ENCODE assay signal across 10 cellular contexts in the genomic region with DNA sequence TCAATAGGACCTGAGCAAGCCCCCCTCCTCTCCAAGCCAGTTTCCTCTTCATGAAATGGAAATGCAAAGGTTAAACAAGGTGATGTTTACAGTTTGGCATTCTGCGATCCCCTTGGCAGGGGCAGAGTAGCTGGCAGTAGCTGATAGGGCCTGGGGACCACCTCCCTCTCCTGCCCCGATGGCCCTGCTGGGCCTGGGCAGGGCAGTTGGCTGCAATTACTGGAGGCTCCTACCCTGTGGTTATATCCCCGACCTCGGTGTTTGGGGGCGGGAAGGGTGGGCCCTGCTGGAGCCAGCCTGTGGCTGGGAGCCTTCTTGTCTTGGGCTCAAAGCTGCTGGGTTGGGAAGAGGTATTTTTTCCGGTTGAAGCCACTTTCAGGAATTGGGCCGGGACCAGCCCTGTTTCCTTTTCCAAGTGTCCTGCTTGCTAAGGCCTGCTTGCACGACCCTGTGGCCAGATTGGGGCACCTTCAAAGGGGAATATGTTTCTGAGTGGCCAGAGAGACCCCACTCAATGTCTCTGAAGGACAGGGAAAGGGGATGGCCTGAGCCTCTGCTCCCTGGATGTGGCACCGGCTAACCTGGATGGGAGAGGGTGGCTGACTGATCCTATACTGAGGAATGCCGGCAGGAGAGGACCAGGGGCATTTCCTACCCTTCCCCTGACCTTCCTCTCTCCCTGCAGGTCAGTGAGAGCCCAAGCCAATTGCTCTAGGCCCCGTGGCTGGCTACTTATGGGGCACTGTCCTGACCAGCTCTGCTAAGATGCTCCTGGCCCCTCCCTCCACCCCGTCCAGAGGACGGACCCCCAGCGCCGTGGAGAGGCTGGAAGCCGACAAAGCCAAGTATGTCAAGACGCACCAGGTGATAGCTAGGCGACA. TPM values are rescaled to one million over a fixed set of nuclear protein-coding genes. Genes with fewer than 3 reads are reported as not detected.
A peak's percentile ranks its signal among the peaks of the same experiment; 100 is the strongest.
DNase-seq lines count a peak whose midpoint lies in the region; ATAC-seq and FAIRE-seq lines count a peak whose summit lies in the region.
"Had no signal": no experiment of that assay in that cellular context is flagged by ENCODE, and none has a peak within 500 bp of the region (broad histone marks: within the 10 kb centered on the region; RNA-seq: fewer than 3 reads in every experiment).

No MANE protein-coding gene starts in this region.

- FAIRE-seq in small intestine (lab: Jason Lieb, UNC), result no peak

- no peak overlapping the region for H3K27ac Mint-ChIP-seq in activated naive CD8-positive, alpha-beta T cell treated with anti-CD3 and anti-CD28 coated beads, Interleukin-2, amount 10 ng/mL, durations not matched to agents 7 days and 5 days
- no peak overlapping the region for H3K27ac Mint-ChIP-seq in activated naive CD8-positive, alpha-beta T cell treated with anti-CD3 and anti-CD28 coated beads for 36 hours
- H3K27ac Mint-ChIP-seq in naive thymus-derived CD8-positive, alpha-beta T cell, result no peak overlapping the region

- peaks cover 0 to 20% of the 10 kb centered on the region in 2 donors for H3K4me1 ChIP-seq in esophagus (ENCODE audit: control insufficient read depth in 2 of 2, insufficient read depth in 2 of 2, low read length in 1 of 2)
- H3K4me1 ChIP-seq in urinary bladder (ENCODE audit: insufficient read depth), result no peaks in the 10 kb centered on the region
- H3K4me1 ChIP-seq in small intestine (ENCODE audit: control insufficient read depth in 2 of 2, insufficient read depth in 1 of 2, low read depth in 1 of 2, low read length in 1 of 2), result no peaks in the 10 kb centered on the region

- no peak overlapping the region for H3K27ac ChIP-seq in esophagus (ENCODE audit: low read depth in 2 of 2, low read length in 1 of 2)
- no peak overlapping the region for H3K27ac ChIP-seq in urinary bladder (ENCODE audit: low read depth)
- no peak overlapping the region for H3K27ac ChIP-seq in small intestine (ENCODE audit: low read depth in 1 of 2, low read length in 1 of 2)

- 48 to 49% methylated on average over 18 of the region's 18 CpGs for WGBS in esophagus, 2 donors
- 49% methylated on average over 18 of the region's 18 CpGs for WGBS in urinary bladder
- 44 to 61% (median 56%) methylated on average over 18 of the region's 18 CpGs for whole genome bisulfite sequencing in small intestine, 3 donors

- peak overlapping the region; percentile 25 for H3K4me3 Mint-ChIP-seq in activated naive CD8-positive, alpha-beta T cell treated with anti-CD3 and anti-CD28 coated beads, Interleukin-2, amount 10 ng/mL, durations not matched to agents 7 days and 5 days
- H3K4me3 Mint-ChIP-seq in activated naive CD8-positive, alpha-beta T cell treated with anti-CD3 and anti-CD28 coated beads for 36 hours, result no peak overlapping the region
- H3K4me3 Mint-ChIP-seq in naive thymus-derived CD8-positive, alpha-beta T cell, result peak overlapping the region in 6 of 10 donors; percentile 19 to 57 (median 31)

- H3K36me3 ChIP-seq in esophagus (ENCODE audit: control insufficient read depth in 2 of 2, insufficient read depth in 2 of 2, low read length in 1 of 2), result no peaks in the 10 kb centered on the region
- no peaks in the 10 kb centered on the region for H3K36me3 ChIP-seq in urinary bladder (ENCODE audit: insufficient read depth)
- no peaks in the 10 kb centered on the region for H3K36me3 ChIP-seq in small intestine (ENCODE audit: control insufficient read depth in 2 of 2, insufficient read depth in 2 of 2, low read length in 2 of 2)

- no peak for ATAC-seq in activated naive CD8-positive, alpha-beta T cell treated with anti-CD3 and anti-CD28 coated beads, Interleukin-2, amount 10 ng/mL, durations not matched to agents 7 days and 5 days (ENCODE audit: low read depth)
- ATAC-seq in naive thymus-derived CD8-positive, alpha-beta T cell, result no peak
- ATAC-seq in HG02885 (IDR thresholded peaks at IDR 0.05; ENCODE audit: poor library complexity, unreplicated experiment), result no peak

- POLR2A ChIA-PET in activated naive CD8-positive, alpha-beta T cell treated with anti-CD3 and anti-CD28 coated beads, Interleukin-2, amount 10 ng/mL, durations not matched to agents 7 days and 5 days (lab: Charles Lee), result no interaction called here
- POLR2A ChIA-PET in naive thymus-derived CD8-positive, alpha-beta T cell (lab: Charles Lee), result no interaction called here

- peaks cover 0 to 5% of the 10 kb centered on the region in 2 donors for H3K27me3 ChIP-seq in esophagus (ENCODE audit: control insufficient read depth in 1 of 2, insufficient read depth in 2 of 2, low read length in 2 of 2)
- peaks cover 4 to 10% of the 10 kb centered on the region in 2 donors for H3K27me3 ChIP-seq in small intestine (ENCODE audit: control insufficient read depth in 2 of 2, insufficient read depth in 2 of 2, low read length in 2 of 2)

- peak overlapping the region; percentile 43 to 47 for H3K4me3 ChIP-seq in esophagus (ENCODE audit: low read depth in 1 of 2, low read length in 2 of 2)
- H3K4me3 ChIP-seq in urinary bladder (ENCODE audit: low read depth, low read length), result peak overlapping the region; percentile 44
- H3K4me3 ChIP-seq in small intestine (ENCODE audit: low read depth in 1 of 2, low read length in 2 of 2), result peak overlapping the region in 1 of 2 donors; percentile 49

- H3K9me3 ChIP-seq in esophagus (ENCODE audit: control insufficient read depth in 2 of 2, insufficient read depth in 1 of 2, low read depth in 1 of 2, low read length in 1 of 2), result no peaks in the 10 kb centered on the region
- H3K9me3 ChIP-seq in small intestine (ENCODE audit: control insufficient read depth, low read depth), result no peaks in the 10 kb centered on the region

- no peaks in the 10 kb centered on the region for H3K36me3 Mint-ChIP-seq in activated naive CD8-positive, alpha-beta T cell treated with anti-CD3 and anti-CD28 coated beads, Interleukin-2, amount 10 ng/mL, durations not matched to agents 7 days and 5 days
- H3K36me3 Mint-ChIP-seq in activated naive CD8-positive, alpha-beta T cell treated with anti-CD3 and anti-CD28 coated beads for 36 hours, result no peaks in the 10 kb centered on the region
- H3K36me3 Mint-ChIP-seq in naive thymus-derived CD8-positive, alpha-beta T cell, result no peaks in the 10 kb centered on the region
- H3K36me3 Mint-ChIP-seq: naive thymus-derived CD4-positive, alpha-beta T cell had no signal

- no peak for DNase-seq in activated naive CD8-positive, alpha-beta T cell treated with anti-CD3 and anti-CD28 coated beads, Interleukin-2, amount 10 ng/mL, durations not matched to agents 7 days and 5 days
- DNase-seq in activated naive CD8-positive, alpha-beta T cell treated with anti-CD3 and anti-CD28 coated beads for 36 hours, result no peak
- DNase-seq in naive thymus-derived CD8-positive, alpha-beta T cell, result no peak
- no peak for DNase-seq in small intestine
- DNase-seq in HPDE6-E6E7 (ENCODE audit: extremely low spot score), result no peak

- H3K4me1 Mint-ChIP-seq in activated naive CD8-positive, alpha-beta T cell treated with anti-CD3 and anti-CD28 coated beads, Interleukin-2, amount 10 ng/mL, durations not matched to agents 7 days and 5 days, result peaks cover 14% of the 10 kb centered on the region
- peaks cover 16% of the 10 kb centered on the region for H3K4me1 Mint-ChIP-seq in activated naive CD8-positive, alpha-beta T cell treated with anti-CD3 and anti-CD28 coated beads for 36 hours
- peaks cover 3 to 22% (median 15%) of the 10 kb centered on the region in 4 donors for H3K4me1 Mint-ChIP-seq in naive thymus-derived CD8-positive, alpha-beta T cell

- no peaks in the 10 kb centered on the region for H3K9me3 Mint-ChIP-seq in activated naive CD8-positive, alpha-beta T cell treated with anti-CD3 and anti-CD28 coated beads, Interleukin-2, amount 10 ng/mL, durations not matched to agents 7 days and 5 days
- H3K9me3 Mint-ChIP-seq in activated naive CD8-positive, alpha-beta T cell treated with anti-CD3 and anti-CD28 coated beads for 36 hours, result no peaks in the 10 kb centered on the region
- H3K9me3 Mint-ChIP-seq in naive thymus-derived CD8-positive, alpha-beta T cell, result no peaks in the 10 kb centered on the region

- peaks cover 58% of the 10 kb centered on the region for H3K27me3 Mint-ChIP-seq in activated naive CD8-positive, alpha-beta T cell treated with anti-CD3 and anti-CD28 coated beads, Interleukin-2, amount 10 ng/mL, durations not matched to agents 7 days and 5 days
- H3K27me3 Mint-ChIP-seq in activated naive CD8-positive, alpha-beta T cell treated with anti-CD3 and anti-CD28 coated beads for 36 hours, result peaks cover 56% of the 10 kb centered on the region
- H3K27me3 Mint-ChIP-seq in naive thymus-derived CD8-positive, alpha-beta T cell, result peaks cover 4 to 52% (median 17%) of the 10 kb centered on the region in 5 donors

RNA-seq across cellular contexts. Expression of gene FAM110D, which starts 1.9 kb away (rescaled TPM):
- not detected for total RNA-seq in activated naive CD8-positive, alpha-beta T cell treated with anti-CD3 and anti-CD28 coated beads, Interleukin-2, amount 10 ng/mL, durations not matched to agents 7 days and 5 days
- total RNA-seq in activated naive CD8-positive, alpha-beta T cell treated with anti-CD3 and anti-CD28 coated beads for 36 hours, result not detected
- polyA plus RNA-seq in esophagus (1 to 10 TPM in 1 of 2 donors, under 1 TPM in 1; 0.94 to 1.6 TPM), urinary bladder (7.4 TPM), small intestine (1 to 10 TPM in 1 of 3 donors, under 1 TPM in 1, not detected in 1; 0.54 to 3.1 TPM)
- total RNA-seq in naive thymus-derived CD8-positive, alpha-beta T cell, result not detected
- polyA plus RNA-seq in naive thymus-derived CD8-positive, alpha-beta T cell, result not detected
- 1.6 TPM for total RNA-seq in urinary bladder
- total RNA-seq: naive thymus-derived CD4-positive, alpha-beta T cell had no signal
- polyA plus RNA-seq: naive thymus-derived CD4-positive, alpha-beta T cell had no signal

RNA-seq across cellular contexts. Expression of gene C1orf232, which starts 8.0 kb away (rescaled TPM):
- total RNA-seq in activated naive CD8-positive, alpha-beta T cell treated with anti-CD3 and anti-CD28 coated beads, Interleukin-2, amount 10 ng/mL, durations not matched to agents 7 days and 5 days, result not detected
- total RNA-seq in activated naive CD8-positive, alpha-beta T cell treated with anti-CD3 and anti-CD28 coated beads for 36 hours, result not detected
- not detected for polyA plus RNA-seq in esophagus
- total RNA-seq in naive thymus-derived CD8-positive, alpha-beta T cell, result not detected
- not detected for polyA plus RNA-seq in naive thymus-derived CD8-positive, alpha-beta T cell
- not detected for total RNA-seq in urinary bladder
- not detected for polyA plus RNA-seq in urinary bladder
- polyA plus RNA-seq in small intestine, result not detected
- total RNA-seq: dermis microvascular lymphatic vessel endothelial cell; naive thymus-derived CD4-positive, alpha-beta T cell had no signal
- polyA plus RNA-seq: naive thymus-derived CD4-positive, alpha-beta T cell had no signal

RNA-seq across cellular contexts. Expression of gene ZNF593, which starts 8.9 kb away (rescaled TPM):
- 10 to 100 TPM; 26.5 to 31.0 TPM for total RNA-seq in activated naive CD8-positive, alpha-beta T cell treated with anti-CD3 and anti-CD28 coated beads, Interleukin-2, amount 10 ng/mL, durations not matched to agents 7 days and 5 days
- 10 to 100 TPM; 90.8 to 93.3 TPM for total RNA-seq in activated naive CD8-positive, alpha-beta T cell treated with anti-CD3 and anti-CD28 coated beads for 36 hours
- polyA plus RNA-seq in esophagus, result 10 to 100 TPM; 42.3 to 63.3 TPM
- total RNA-seq in naive thymus-derived CD8-positive, alpha-beta T cell, result 10 to 100 TPM; 10.4 to 13.1 TPM
- polyA plus RNA-seq in naive thymus-derived CD8-positive, alpha-beta T cell, result 10 to 100 TPM; 23.4 to 26.0 (median 24.7) TPM
- 6.8 TPM for total RNA-seq in urinary bladder
- polyA plus RNA-seq in urinary bladder, result 60.4 TPM
- 100 to 1,000 TPM in 2 of 3 donors, 10 to 100 TPM in 1; 67.3 to 152 (median 122) TPM for polyA plus RNA-seq in small intestine

RNA-seq across cellular contexts. Expression of gene ZNF593OS, which starts 10.9 kb away (rescaled TPM):
- total RNA-seq in activated naive CD8-positive, alpha-beta T cell treated with anti-CD3 and anti-CD28 coated beads, Interleukin-2, amount 10 ng/mL, durations not matched to agents 7 days and 5 days, result not detected
- total RNA-seq in activated naive CD8-positive, alpha-beta T cell treated with anti-CD3 and anti-CD28 coated beads for 36 hours, result not detected
- polyA plus RNA-seq in esophagus (under 1 TPM; 0.12 to 0.22 TPM), urinary bladder (0.18 TPM), small intestine (under 1 TPM in 1 of 3 donors, not detected in 2; 0.16 TPM)
- total RNA-seq in naive thymus-derived CD8-positive, alpha-beta T cell, result not detected
- 1 to 10 TPM in 1 of 3 donors, under 1 TPM in 2; 0.25 to 2.1 (median 0.51) TPM for polyA plus RNA-seq in naive thymus-derived CD8-positive, alpha-beta T cell
- not detected for total RNA-seq in urinary bladder
- total RNA-seq: dermis microvascular lymphatic vessel endothelial cell; naive thymus-derived CD4-positive, alpha-beta T cell had no signal

RNA-seq across cellular contexts. Expression of gene CNKSR1, which starts 16.5 kb away (rescaled TPM):
- total RNA-seq in activated naive CD8-positive, alpha-beta T cell treated with anti-CD3 and anti-CD28 coated beads, Interleukin-2, amount 10 ng/mL, durations not matched to agents 7 days and 5 days, result 1 to 10 TPM; 4.5 to 6.0 TPM
- 1 to 10 TPM; 2.2 to 2.4 TPM for total RNA-seq in activated naive CD8-positive, alpha-beta T cell treated with anti-CD3 and anti-CD28 coated beads for 36 hours
- 10 to 100 TPM; 18.7 to 31.9 TPM for polyA plus RNA-seq in esophagus
- 1 to 10 TPM; 2.4 to 3.6 TPM for total RNA-seq in naive thymus-derived CD8-positive, alpha-beta T cell
- under 1 TPM in 1 of 3 donors, not detected in 2; 0.68 TPM for polyA plus RNA-seq in naive thymus-derived CD8-positive, alpha-beta T cell
- 5.3 TPM for total RNA-seq in urinary bladder
- 4.2 TPM for polyA plus RNA-seq in urinary bladder
- 10 to 100 TPM; 16.1 to 54.1 (median 41.6) TPM for polyA plus RNA-seq in small intestine
- total RNA-seq: dermis microvascular lymphatic vessel endothelial cell had no signal
